8 cellular contexts compared by ENCODE assay signal in genomic region chr5:95081500-95082355, GRCh38.
DNase-seq lines count a peak whose midpoint lies in the region; ATAC-seq and TF ChIP-seq lines count a peak whose summit lies in the region.

No MANE protein-coding gene starts in this region.

- no peak overlapping the region for H2AFZ ChIP-seq in Karpas-422 (ENCODE audit: low read length)

- no peaks in the 10 kb centered on the region for H3K36me3 ChIP-seq in CD8-positive, alpha-beta T cell (ENCODE audit: insufficient read depth, low read length)
- H3K36me3 ChIP-seq in liver (ENCODE audit: control insufficient read depth in 4 of 4, insufficient read depth in 3 of 4, low read depth in 1 of 4, low read length in 3 of 4) = no peaks in the 10 kb centered on the region
- H3K36me3 ChIP-seq in thymus (ENCODE audit: control insufficient read depth, insufficient read depth) = no peaks in the 10 kb centered on the region
- no peaks in the 10 kb centered on the region for H3K36me3 ChIP-seq in Karpas-422 (ENCODE audit: insufficient read depth, low read length)

- H3K27ac Mint-ChIP-seq in CD8-positive, alpha-beta T cell = peak overlapping the region; percentile 1
- H3K27ac Mint-ChIP-seq in central memory CD8-positive, alpha-beta T cell (ENCODE audit: low read depth) = peak overlapping the region; percentile 24

- H3K27me3 ChIP-seq in CD8-positive, alpha-beta T cell (ENCODE audit: insufficient read depth, low read length) = no peaks in the 10 kb centered on the region
- H3K27me3 ChIP-seq in liver (ENCODE audit: control insufficient read depth in 4 of 4, insufficient read depth in 4 of 4, low read length in 3 of 4) (no peaks in the 10 kb centered on the region), thymus (ENCODE audit: control insufficient read depth, insufficient read depth) (no peaks in the 10 kb centered on the region), Karpas-422 (ENCODE audit: low read length) (no peaks in the 10 kb centered on the region)

- no peaks in the 10 kb centered on the region for H3K9me3 Mint-ChIP-seq in CD8-positive, alpha-beta T cell
- H3K9me3 Mint-ChIP-seq in central memory CD8-positive, alpha-beta T cell = no peaks in the 10 kb centered on the region

- no peaks in the 10 kb centered on the region for H3K36me3 Mint-ChIP-seq in CD8-positive, alpha-beta T cell
- no peaks in the 10 kb centered on the region for H3K36me3 Mint-ChIP-seq in central memory CD8-positive, alpha-beta T cell (ENCODE audit: insufficient read depth)

- H3K79me2 ChIP-seq in Karpas-422 (ENCODE audit: low read length) = no peaks in the 10 kb centered on the region

- peaks cover 15% of the 10 kb centered on the region for H3K4me1 Mint-ChIP-seq in CD8-positive, alpha-beta T cell (ENCODE audit: low read depth)
- H3K4me1 Mint-ChIP-seq in central memory CD8-positive, alpha-beta T cell = peaks cover 6% of the 10 kb centered on the region

- no peaks in the 10 kb centered on the region for H3K9me2 ChIP-seq in Karpas-422 (replicated peaks; ENCODE audit: insufficient read depth, low read length)

- H3K4me1 ChIP-seq in CD8-positive, alpha-beta T cell (ENCODE audit: insufficient read depth, low read length) = no peaks in the 10 kb centered on the region
- H3K4me1 ChIP-seq in liver (ENCODE audit: control insufficient read depth in 4 of 4, insufficient read depth in 4 of 4, low read length in 3 of 4) = no peaks in the 10 kb centered on the region
- peaks cover 5% of the 10 kb centered on the region for H3K4me1 ChIP-seq in thymus (ENCODE audit: control insufficient read depth, insufficient read depth, low read length)
- H3K4me1 ChIP-seq in Karpas-422 (ENCODE audit: low read length) = no peaks in the 10 kb centered on the region

- WGBS in liver = 19% methylated on average over 8 of the region's 8 CpGs
- WGBS in thymus = 2% methylated on average over 8 of the region's 8 CpGs

- H3K4me3 Mint-ChIP-seq in CD8-positive, alpha-beta T cell = peak overlapping the region; percentile 66
- peak overlapping the region; percentile 25 for H3K4me3 Mint-ChIP-seq in central memory CD8-positive, alpha-beta T cell

- intact Hi-C loops in CD8-positive, alpha-beta T cell (cut with DNase I, micrococcal nuclease) = no loop called here

- H3K4me3 ChIP-seq in CD8-positive, alpha-beta T cell (ENCODE audit: low read depth, low read length) = no peak overlapping the region
- H3K4me3 ChIP-seq in liver (ENCODE audit: low read depth in 1 of 3, low read length in 3 of 3) = peak overlapping the region in 1 of 3 donors; percentile 23
- H3K4me3 ChIP-seq in thymus (ENCODE audit: low read length) = peak overlapping the region; percentile 53
- no peak overlapping the region for H3K4me3 ChIP-seq in Karpas-422 (ENCODE audit: low read length)

- no peaks in the 10 kb centered on the region for H3K27me3 Mint-ChIP-seq in CD8-positive, alpha-beta T cell (ENCODE audit: low read depth)
- H3K27me3 Mint-ChIP-seq in central memory CD8-positive, alpha-beta T cell = no peaks in the 10 kb centered on the region

- H3K27ac ChIP-seq in CD8-positive, alpha-beta T cell (ENCODE audit: low read depth, low read length) = no peak overlapping the region
- no peak overlapping the region for H3K27ac ChIP-seq in liver (ENCODE audit: low read depth in 1 of 2, low read length in 2 of 2)
- H3K27ac ChIP-seq in thymus (ENCODE audit: low read depth) = peak overlapping the region; percentile 91
- H3K27ac ChIP-seq in Karpas-422 (ENCODE audit: low read length) = no peak overlapping the region

- DNase-seq in CD8-positive, alpha-beta T cell = peak in 3 of 7 experiments; percentile 17 to 54 (median 30)
- DNase-seq in RKO (ENCODE audit: low spot score) = peak; percentile 99
- DNase-seq in central memory CD8-positive, alpha-beta T cell (ENCODE audit: low spot score in 2 of 2) = no peak
- no peak for DNase-seq in Karpas-422

- peak; percentile 75 for ATAC-seq in CD8-positive, alpha-beta T cell
- ATAC-seq in GM19043 (IDR thresholded peaks at IDR 0.05; ENCODE audit: low read depth, unreplicated experiment) (peak; percentile 84), HG03135 (IDR thresholded peaks at IDR 0.05; ENCODE audit: unreplicated experiment) (peak; percentile 88)
- peak; percentile 66 for ATAC-seq in central memory CD8-positive, alpha-beta T cell (replicated peaks; ENCODE audit: extremely low read depth, poor library complexity, severe bottlenecking)

- no peaks in the 10 kb centered on the region for H4K20me1 ChIP-seq in Karpas-422 (ENCODE audit: insufficient read depth, low read depth, low read length)

- H3K9ac ChIP-seq in liver (ENCODE audit: low read depth in 1 of 2, low read length in 2 of 2) = peak overlapping the region in 1 of 2 donors; percentile 31
- no peak overlapping the region for H3K9ac ChIP-seq in Karpas-422 (ENCODE audit: low read length)

- H3K4me2 ChIP-seq in Karpas-422 (ENCODE audit: low read depth, low read length, poor library complexity, severe bottlenecking) = no peak overlapping the region

- H3K9me3 ChIP-seq in CD8-positive, alpha-beta T cell (ENCODE audit: low read length) = no peaks in the 10 kb centered on the region
- H3K9me3 ChIP-seq in liver (ENCODE audit: control insufficient read depth in 4 of 4, low read length in 3 of 4) (no peaks in the 10 kb centered on the region), thymus (ENCODE audit: control insufficient read depth) (no peaks in the 10 kb centered on the region), Karpas-422 (ENCODE audit: low read length) (no peaks in the 10 kb centered on the region)

- POLR2A ChIA-PET in CD8-positive, alpha-beta T cell (lab: Charles Lee) = no interaction called here

- CTCF ChIA-PET in CD8-positive, alpha-beta T cell (lab: Charles Lee) = no interaction called here

- TF ChIP-seq RAD21 in liver (IDR thresholded peaks at IDR 0.05) = no peak

- TF ChIP-seq CTCF in CD8-positive, alpha-beta T cell (IDR thresholded peaks at IDR 0.05) = no peak
- no peak for TF ChIP-seq CTCF in liver (IDR thresholded peaks at IDR 0.05; ENCODE audit: low read depth, low read length, missing input control)

TF ChIP-seq in liver, 16 proteins besides CTCF, POLR2A, EP300 and RAD21:
- TF ChIP-seq ATF3 (IDR thresholded peaks at IDR 0.05) = no peak
- peak; percentile 73 for TF ChIP-seq TAF1 (conservative IDR thresholded peaks at IDR 0.05)
- TF ChIP-seq JUND (IDR thresholded peaks at IDR 0.05) = peak in 1 of 2 donors; percentile 26
